8 cellular contexts compared by ENCODE assay signal in genomic region chr19:34428549-34429285, GRCh38. TPM values are rescaled to one million over a fixed set of nuclear protein-coding genes. Genes with fewer than 3 reads are reported as not detected.
DNase-seq lines count a peak whose midpoint lies in the region; ATAC-seq and TF ChIP-seq lines count a peak whose summit lies in the region.

No MANE protein-coding gene starts in this region.

- intact Hi-C loops in PC-9 (cut with micrococcal nuclease; ENCODE audit: unreplicated experiment) = loop anchor here (1.0 to 5.0 kb wide), 2 partner anchors 24 to 71 kb away; partner anchors contain the start of gene PDCD2L

- POLR2A ChIA-PET in AG04449 (lab: Yijun Ruan, JAX) = interaction anchor here (0.9 kb wide), 1 partner anchor 48 kb away, joined by 5 read pairs; no protein-coding TSS in a partner anchor
- POLR2A ChIA-PET in PC-9 (lab: Charles Lee; ENCODE audit: unreplicated experiment) = interaction anchor here (0.6 to 0.8 kb wide), 2 partner anchors 25 to 31 kb away, joined by 3 to 4 read pairs; partner anchors contain the start of gene PDCD2L

- H3K79me2 ChIP-seq in PC-9 (ENCODE audit: low read depth) = peaks cover 55% of the 10 kb centered on the region

- no peak for DNase-seq in AG04449 (ENCODE audit: low read depth, low spot score)
- DNase-seq in PC-9 = peak in 1 of 2 experiments; percentile 30
- DNase-seq in iPS-NIHi7 (ENCODE audit: extremely low spot score) = peak; percentile 53
- no peak for DNase-seq in SHP77 (lab: John Stamatoyannopoulos, UW)

- CTCF ChIA-PET in AG04449 (lab: Yijun Ruan, JAX) = interaction anchor here (0.6 to 1.5 kb wide), 4 partner anchors 12 to 72 kb away, joined by 3 to 4 read pairs (median 3); no protein-coding TSS in a partner anchor
- CTCF ChIA-PET in PC-9 (lab: Charles Lee) = interaction anchor here (0.5 to 0.6 kb wide), 3 partner anchors 56 to 205 kb away, joined by 3 to 10 read pairs (median 6); no protein-coding TSS in a partner anchor

- peak; percentile 52 for ATAC-seq in GM18498 (IDR thresholded peaks at IDR 0.05; ENCODE audit: unreplicated experiment)
- peak; percentile 28 for ATAC-seq in HG03025 (IDR thresholded peaks at IDR 0.05; ENCODE audit: low FRiP score, unreplicated experiment)

- H3F3A ChIP-seq in PC-9 (ENCODE audit: insufficient read depth, low read depth) = peaks cover 28% of the 10 kb centered on the region; the same call in 1 of the 2 replicates

- peak overlapping the region; percentile 92 for H3K4me2 ChIP-seq in PC-9

- H3K36me3 Mint-ChIP-seq in brain = peaks cover 48% of the 10 kb centered on the region

- TF ChIP-seq CTCF in AG04449 (IDR thresholded peaks at IDR 0.05; ENCODE audit: insufficient read depth, low read length, missing control alignments) = no peak
- TF ChIP-seq CTCF in PC-9 (conservative IDR thresholded peaks at IDR 0.05) = no peak
- no peak for TF ChIP-seq CTCF in brain (conservative IDR thresholded peaks at IDR 0.05)

- no peaks in the 10 kb centered on the region for H3K9me3 Mint-ChIP-seq in brain

- H3K9me2 ChIP-seq in PC-9 (ENCODE audit: insufficient read depth) = no peaks in the 10 kb centered on the region

- peak overlapping the region; percentile 92 to 98 (median 97) for H3K27ac Mint-ChIP-seq in brain

- H3K4me3 Mint-ChIP-seq in brain = peak overlapping the region; percentile 98 to 100 (median 99)

- peaks cover 18% of the 10 kb centered on the region for H3K36me3 ChIP-seq in PC-9 (ENCODE audit: low read depth)

- peaks cover 18% of the 10 kb centered on the region for H3K4me1 ChIP-seq in PC-9 (replicated peaks; ENCODE audit: insufficient read depth)

- H3K27ac ChIP-seq in PC-9 = peak overlapping the region; percentile 7
- peak overlapping the region; percentile 89 to 99 (median 97) for H3K27ac ChIP-seq in skin epidermis

- peak overlapping the region; percentile 85 for H2AFZ ChIP-seq in PC-9

- H3K4me3 ChIP-seq in AG04449 (ENCODE audit: low read depth, low read length) = peak overlapping the region; percentile 87
- peak overlapping the region; percentile 89 for H3K4me3 ChIP-seq in PC-9
- peak overlapping the region; percentile 92 to 99 (median 99) for H3K4me3 ChIP-seq in skin epidermis

- peaks cover 55% of the 10 kb centered on the region for H3K4me1 Mint-ChIP-seq in brain

- H3K27me3 ChIP-seq in PC-9 (ENCODE audit: insufficient read depth, low read depth) = no peaks in the 10 kb centered on the region

- H3K27me3 Mint-ChIP-seq in brain = peaks cover 5% of the 10 kb centered on the region

- H3K9me3 ChIP-seq in PC-9 (ENCODE audit: insufficient read depth, low read depth) = no peaks in the 10 kb centered on the region

- peaks cover 51% of the 10 kb centered on the region for H4K20me1 ChIP-seq in PC-9 (ENCODE audit: insufficient read depth)

- BruUV-seq in PC-9 (replicated peaks; lab: Mats Ljungman, UMichigan) = no TSS peak

RNA-seq across cellular contexts. Expression of gene UBA2, which starts 0.5 kb away (rescaled TPM):
- total RNA-seq in PC-9 (2021) = 93.0 and 101 TPM in 2 replicates
- 61.1 TPM for polyA plus RNA-seq in brain (ENCODE audit: insufficient read depth, low read depth, low replicate concordance)

RNA-seq across cellular contexts. Expression of gene PDCD2L, which starts 24.5 kb away (rescaled TPM):
- 14.8 and 20.9 TPM in 2 replicates for total RNA-seq in PC-9 (2021)
- polyA plus RNA-seq in brain (ENCODE audit: insufficient read depth, low read depth, low replicate concordance) = 20.0 TPM

RNA-seq across cellular contexts. Expression of gene WTIP, which starts 52.8 kb away (rescaled TPM):
- 0.50 and 0.63 TPM in 2 replicates for total RNA-seq in PC-9 (2021)
- polyA plus RNA-seq in brain (ENCODE audit: insufficient read depth, low read depth, low replicate concordance) = 1.8 TPM
